Comparison of ENCODE assay signal across 18 cellular contexts in genomic region chr9:84137968-84138367, GRCh38.
DNase-seq lines count a peak whose midpoint lies in the region; ATAC-seq and TF ChIP-seq lines count a peak whose summit lies in the region.
"Had no signal": no experiment of that assay in that cellular context is flagged by ENCODE, and none has a peak within 500 bp of the region (broad histone marks: within the 10 kb centered on the region; RNA-seq: fewer than 3 reads in every experiment).

No MANE protein-coding gene starts in this region.

- intact Hi-C loops in OCI-LY7 (cut with micrococcal nuclease; ENCODE audit: unreplicated experiment) (no loop called here), psoas muscle (cut with DNase I) (no loop called here)

- DNase-seq in DMS53 (lab: John Stamatoyannopoulos, UW) (peak; percentile 29), DMS53 treated with DMSO at 0.1 percent for 48 hours (lab: John Stamatoyannopoulos, UW; ENCODE audit: unreplicated experiment) (no peak), OCI-LY7 (ENCODE audit: low spot score) (peak; percentile 2), epithelial cell of proximal tubule (ENCODE audit: low read depth) (peak; percentile 82), psoas muscle (no peak), NCI-H2107 treated with DMSO at 0.1 percent for 48 hours (lab: John Stamatoyannopoulos, UW; ENCODE audit: unreplicated experiment) (no peak), SK-N-DZ (ENCODE audit: low spot score) (no peak)
- DNase-seq: 8988T; activated effector memory CD4-positive, alpha-beta T cell treated with Interleukin-2 at 50 U/mL for 16 hours; amygdala; BE2C; GOT3; immature natural killer cell; posterior cingulate gyrus had no signal

- H3K4me1 ChIP-seq in OCI-LY7 (ENCODE audit: insufficient read depth, low read length, poor library complexity, severe bottlenecking) = peaks cover 3% of the 10 kb centered on the region
- peaks cover 7% of the 10 kb centered on the region for H3K4me1 ChIP-seq in psoas muscle
- H3K4me1 ChIP-seq in gastroesophageal sphincter = peaks cover 0 to 28% (median 7%) of the 10 kb centered on the region in 3 donors
- H3K4me1 ChIP-seq: BE2C had no signal

- H4K20me1 ChIP-seq in OCI-LY7 (ENCODE audit: insufficient read depth, low read length) = no peaks in the 10 kb centered on the region

- TF ChIP-seq EP300 in gastroesophageal sphincter (IDR thresholded peaks at IDR 0.05) = no peak

- H3K9me3 ChIP-seq in OCI-LY7 (ENCODE audit: low read length) = no peaks in the 10 kb centered on the region
- no peaks in the 10 kb centered on the region for H3K9me3 ChIP-seq in psoas muscle
- H3K9me3 ChIP-seq in gastroesophageal sphincter = no peaks in the 10 kb centered on the region
- H3K9me3 ChIP-seq: BE2C, tibial nerve had no signal

- no peaks in the 10 kb centered on the region for H3K36me3 ChIP-seq in OCI-LY7 (ENCODE audit: insufficient read depth, low read length)
- H3K36me3 ChIP-seq in psoas muscle (ENCODE audit: insufficient read depth in 1 of 2, low read depth in 1 of 2) = no peaks in the 10 kb centered on the region
- no peaks in the 10 kb centered on the region for H3K36me3 ChIP-seq in gastroesophageal sphincter
- H3K36me3 ChIP-seq: BE2C, tibial nerve had no signal

- no TSS peak for BruUV-seq in OCI-LY7 (replicated peaks; lab: Mats Ljungman, UMichigan)

- TF ChIP-seq POLR2A in gastroesophageal sphincter (IDR thresholded peaks at IDR 0.05) = no peak

- H3K79me2 ChIP-seq in OCI-LY7 (ENCODE audit: insufficient read depth, low read depth, low read length) = no peaks in the 10 kb centered on the region

- H3K4me2 ChIP-seq in OCI-LY7 (ENCODE audit: low read length) = no peak overlapping the region

- H3K27ac ChIP-seq in OCI-LY7 (ENCODE audit: low read depth, low read length, poor library complexity, severe bottlenecking) (no peak overlapping the region), psoas muscle (no peak overlapping the region), gastroesophageal sphincter (no peak overlapping the region)
- H3K27ac ChIP-seq: tibial nerve had no signal

- ATAC-seq in psoas muscle = peak; percentile 49 to 94 (median 78)
- no peak for ATAC-seq in gastroesophageal sphincter
- ATAC-seq: natural killer cell treated with Interleukin-12 subunit alpha and Interleukin-12 subunit beta and Interleukin-15 and Interleukin-18, amount 100 ng/mL, for 72 hours; stimulated activated memory B cell treated with anti-CD40 and anti-IgM and Interleukin-4, amounts not matched to agents 10 μg/mL and 1 μg/mL and 100 μg/mL, for 72 hours had no signal

- POLR2A ChIA-PET in OCI-LY7 (lab: Charles Lee) = no interaction called here

- no peak for TF ChIP-seq CTCF in OCI-LY7 (conservative IDR thresholded peaks at IDR 0.05; ENCODE audit: low read length)
- peak; percentile 30 for TF ChIP-seq CTCF in epithelial cell of proximal tubule (conservative IDR thresholded peaks at IDR 0.05; ENCODE audit: low read depth, low read length)
- TF ChIP-seq CTCF in psoas muscle (IDR thresholded peaks at IDR 0.05) = no peak
- no peak for TF ChIP-seq CTCF in gastroesophageal sphincter (IDR thresholded peaks at IDR 0.05)

- CTCF ChIA-PET in OCI-LY7 (lab: Charles Lee; ENCODE audit: unreplicated experiment) = interaction anchor here (0.5 kb wide), 1 partner anchor 52 kb away, joined by 3 read pairs; no protein-coding TSS in a partner anchor

- no peaks in the 10 kb centered on the region for H3K9me2 ChIP-seq in OCI-LY7 (ENCODE audit: insufficient read depth, low read length)

- H2AFZ ChIP-seq in OCI-LY7 (ENCODE audit: low read length) = no peak overlapping the region

- H3K27me3 ChIP-seq in psoas muscle (ENCODE audit: insufficient read depth in 3 of 3, low read length in 2 of 3) (peaks cover 0 to 28% (median 0%) of the 10 kb centered on the region in 3 donors), gastroesophageal sphincter (peaks cover 33% of the 10 kb centered on the region)

- H3K4me3 ChIP-seq in OCI-LY7 (ENCODE audit: low read depth, low read length, poor library complexity, severe bottlenecking) = no peak overlapping the region
- H3K4me3 ChIP-seq in epithelial cell of proximal tubule (ENCODE audit: low read depth, low read length) = no peak overlapping the region
- no peak overlapping the region for H3K4me3 ChIP-seq in psoas muscle
- no peak overlapping the region for H3K4me3 ChIP-seq in gastroesophageal sphincter
- H3K4me3 ChIP-seq: tibial nerve had no signal

- WGBS in psoas muscle, 3 donors = 77 to 83% (median 80%) methylated on average over 2 of the region's 2 CpGs
- WGBS in gastroesophageal sphincter (ENCODE audit: low coverage in 1 of 2), 2 donors = 100% methylated on average over 1 of the region's 2 CpGs; no CpG with 5 or more reads in 1 of the 2 donors

Comparison
In these comparisons a context has a peak if more than half of its experiments do, and no peak if none do; other contexts are left out.
1. DNase-seq: peak in DMS53 (single experiment), OCI-LY7 (single experiment) and epithelial cell of proximal tubule (single experiment); none in DMS53 treated with DMSO at 0.1 percent for 48 hours (single experiment), psoas muscle (0 of 2), NCI-H2107 treated with DMSO at 0.1 percent for 48 hours (single experiment) and SK-N-DZ (single experiment).